ENCODE assay signal across 31 cellular contexts in the genomic region with DNA sequence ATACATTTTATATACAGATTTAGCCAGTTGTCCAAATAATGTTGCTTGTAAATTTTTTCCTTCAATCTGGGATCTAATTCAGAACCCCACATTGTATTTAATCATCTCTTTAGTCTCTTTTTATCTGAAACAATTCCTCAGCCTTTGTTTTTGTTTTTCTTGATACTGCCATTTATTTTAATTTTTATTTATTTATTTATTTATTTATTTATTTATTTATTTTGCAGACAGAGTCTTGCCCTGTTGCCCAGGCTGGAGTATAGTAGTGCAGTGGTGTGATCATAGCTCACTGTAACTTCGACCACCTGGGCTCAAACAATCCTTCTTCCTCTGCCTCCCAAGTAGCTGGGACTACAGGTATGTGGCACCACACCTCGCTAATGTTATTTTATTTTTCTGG.
DNase-seq lines count a peak whose midpoint lies in the region; ATAC-seq, FAIRE-seq and TF ChIP-seq lines count a peak whose summit lies in the region.
"Had no signal": no experiment of that assay in that cellular context is flagged by ENCODE, and none has a peak within 500 bp of the region (broad histone marks: within the 10 kb centered on the region; RNA-seq: fewer than 3 reads in every experiment).

No MANE protein-coding gene starts in this region.

- H3K27me3 ChIP-seq in left lung, result no peaks in the 10 kb centered on the region
- H3K27me3 ChIP-seq: BE2C; BLaER1; BLaER1 treated with 17β-estradiol and CSF1 and Interleukin-3, amounts not matched to agents 10 nM and 100 nM had no signal

- no peaks in the 10 kb centered on the region for H3K9me3 ChIP-seq in HEK293 (ENCODE audit: control insufficient read depth, insufficient read depth, low read depth, low read length)
- no peaks in the 10 kb centered on the region for H3K9me3 ChIP-seq in left lung
- H3K9me3 ChIP-seq: A549, BE2C, BLaER1, Caco-2 had no signal

- TF ChIP-seq CTCF in HEK293 (tag by site-specific recombination; IDR thresholded peaks at IDR 0.05), result no peak
- TF ChIP-seq CTCF in foreskin fibroblast (IDR thresholded peaks at IDR 0.05; ENCODE audit: low read depth, low read length), result no peak
- no peak for TF ChIP-seq CTCF in left lung (IDR thresholded peaks at IDR 0.05)

- CTCF ChIA-PET in HEK293 (lab: Yijun Ruan, JAX), result interaction anchor here (0.9 kb wide), 1 partner anchor 167 kb away, joined by 3 read pairs; no protein-coding TSS in a partner anchor

- intact Hi-C loops in left lung (cut with DNase I), result no loop called here

- DNase-seq in foreskin fibroblast, result no peak
- no peak for DNase-seq in left lung
- DNase-seq: 8988T; ACHN; AML-193; BE2C; C1 segment of cervical spinal cord; Caco-2; Calu3; CD4-positive, alpha-beta memory T cell; CD4-positive, alpha-beta T cell; CD4-positive, CD25-positive, alpha-beta regulatory T cell; CD8-positive, alpha-beta memory T cell; CD8-positive, alpha-beta T cell; COR-L47; DMS 273 treated with DMSO at 0.1 percent for 48 hours; DMS153; DMS53; DMS79; DMS79 treated with DMSO at 0.1 percent for 48 hours; DND-41; EL had no signal

- ATAC-seq in left lung, result no peak
- ATAC-seq: A549; CD8-positive, alpha-beta T cell had no signal

- no peak overlapping the region for H3K27ac ChIP-seq in HEK293 (ENCODE audit: extremely low read depth, low read depth, low read length)
- H3K27ac ChIP-seq in left lung, result no peak overlapping the region
- H3K27ac ChIP-seq: 22Rv1; A549; BLaER1; BLaER1 treated with 17β-estradiol and CSF1 and Interleukin-3, amounts not matched to agents 10 nM and 100 nM; C4-2B had no signal

- POLR2A ChIA-PET in HEK293 (lab: Yijun Ruan, JAX), result no interaction called here

- no peaks in the 10 kb centered on the region for H3K4me1 ChIP-seq in HEK293 (ENCODE audit: control insufficient read depth, insufficient read depth, low read length)
- H3K4me1 ChIP-seq in left lung, result no peaks in the 10 kb centered on the region
- H3K4me1 ChIP-seq: A549; BE2C; BLaER1; BLaER1 treated with 17β-estradiol and CSF1 and Interleukin-3, amounts not matched to agents 10 nM and 100 nM; Caco-2 had no signal

- no peaks in the 10 kb centered on the region for H3K36me3 ChIP-seq in HEK293 (ENCODE audit: control insufficient read depth in 2 of 2, insufficient read depth in 1 of 2, low read length in 2 of 2)
- no peaks in the 10 kb centered on the region for H3K36me3 ChIP-seq in left lung
- H3K36me3 ChIP-seq: BE2C; BLaER1; BLaER1 treated with 17β-estradiol and CSF1 and Interleukin-3, amounts not matched to agents 10 nM and 100 nM had no signal

- peak; percentile 15 for FAIRE-seq in endometrium (lab: Jason Lieb, UNC)
- FAIRE-seq: A204.1, A549, D721Med had no signal

- no peak overlapping the region for H3K4me3 ChIP-seq in HEK293 (ENCODE audit: low read depth, low read length)
- no peak overlapping the region for H3K4me3 ChIP-seq in foreskin fibroblast (ENCODE audit: low read depth in 1 of 2, low read length in 2 of 2)
- no peak overlapping the region for H3K4me3 ChIP-seq in left lung
- H3K4me3 ChIP-seq: A549; BLaER1; BLaER1 treated with 17β-estradiol and CSF1 and Interleukin-3, amounts not matched to agents 10 nM and 100 nM had no signal

TF ChIP-seq in HEK293, 187 proteins besides CTCF, POLR2A, EP300 and RAD21:
- TF ChIP-seq ZNF433 (tag by site-specific recombination; IDR thresholded peaks at IDR 0.05; ENCODE audit: low read depth), result 0 out of 2 replicates have a peak, but pooled peaks have one; percentile 15
- TF ChIP-seq, protein P1, sequence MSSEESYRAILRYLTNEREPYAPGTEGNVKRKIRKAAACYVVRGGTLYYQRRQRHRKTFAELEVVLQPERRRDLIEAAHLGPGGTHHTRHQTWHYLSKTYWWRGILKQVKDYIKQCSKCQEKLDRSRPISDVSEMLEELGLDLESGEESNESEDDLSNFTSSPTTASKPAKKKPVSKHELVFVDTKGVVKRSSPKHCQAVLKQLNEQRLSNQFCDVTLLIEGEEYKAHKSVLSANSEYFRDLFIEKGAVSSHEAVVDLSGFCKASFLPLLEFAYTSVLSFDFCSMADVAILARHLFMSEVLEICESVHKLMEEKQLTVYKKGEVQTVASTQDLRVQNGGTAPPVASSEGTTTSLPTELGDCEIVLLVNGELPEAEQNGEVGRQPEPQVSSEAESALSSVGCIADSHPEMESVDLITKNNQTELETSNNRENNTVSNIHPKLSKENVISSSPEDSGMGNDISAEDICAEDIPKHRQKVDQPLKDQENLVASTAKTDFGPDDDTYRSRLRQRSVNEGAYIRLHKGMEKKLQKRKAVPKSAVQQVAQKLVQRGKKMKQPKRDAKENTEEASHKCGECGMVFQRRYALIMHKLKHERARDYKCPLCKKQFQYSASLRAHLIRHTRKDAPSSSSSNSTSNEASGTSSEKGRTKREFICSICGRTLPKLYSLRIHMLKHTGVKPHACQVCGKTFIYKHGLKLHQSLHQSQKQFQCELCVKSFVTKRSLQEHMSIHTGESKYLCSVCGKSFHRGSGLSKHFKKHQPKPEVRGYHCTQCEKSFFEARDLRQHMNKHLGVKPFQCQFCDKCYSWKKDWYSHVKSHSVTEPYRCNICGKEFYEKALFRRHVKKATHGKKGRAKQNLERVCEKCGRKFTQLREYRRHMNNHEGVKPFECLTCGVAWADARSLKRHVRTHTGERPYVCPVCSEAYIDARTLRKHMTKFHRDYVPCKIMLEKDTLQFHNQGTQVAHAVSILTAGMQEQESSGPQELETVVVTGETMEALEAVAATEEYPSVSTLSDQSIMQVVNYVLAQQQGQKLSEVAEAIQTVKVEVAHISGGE (tag by site-specific recombination; conservative IDR thresholded peaks at IDR 0.05; ENCODE audit: low read depth), result peak; percentile 45
- TF ChIP-seq ZNF560 (tag by site-specific recombination; IDR thresholded peaks at IDR 0.05; ENCODE audit: borderline replicate concordance), result no peak
- TF ChIP-seq ZNF785 (tag by site-specific recombination; IDR thresholded peaks at IDR 0.05), result no peak
- no peak for TF ChIP-seq ZFP69B (tag by site-specific recombination; IDR thresholded peaks at IDR 0.05)
- TF ChIP-seq ZNF654 (tag by site-specific recombination; IDR thresholded peaks at IDR 0.05; ENCODE audit: low read depth), result 0 out of 2 replicates have a peak, but pooled peaks have one; percentile 12
- TF ChIP-seq ZNF394 (tag by site-specific recombination; IDR thresholded peaks at IDR 0.05; ENCODE audit: borderline replicate concordance), result peak; percentile 59; the same call in 1 of the 2 replicates
- TF ChIP-seq ZNF555 (tag by site-specific recombination; conservative IDR thresholded peaks at IDR 0.05), result peak; percentile 37
- TF ChIP-seq ZNF623 (tag by site-specific recombination; IDR thresholded peaks at IDR 0.05), result peak; percentile 38; the same call in 1 of the 2 replicates
- TF ChIP-seq ZBTB8A (tag by site-specific recombination; IDR thresholded peaks at IDR 0.05), result peak; percentile 24; the same call in 1 of the 2 replicates
- TF ChIP-seq ZNF518A (tag by site-specific recombination; conservative IDR thresholded peaks at IDR 0.05; ENCODE audit: low read depth), result peak; percentile 65; the same call in 1 of the 2 replicates
- TF ChIP-seq ZNF426 (tag by site-specific recombination; IDR thresholded peaks at IDR 0.05), result peak; percentile 54
- TF ChIP-seq ZXDB (tag by site-specific recombination; IDR thresholded peaks at IDR 0.05), result 0 out of 2 replicates have a peak, but pooled peaks have one; percentile 24
- no peak for TF ChIP-seq FEZF1 (tag by site-specific recombination; IDR thresholded peaks at IDR 0.05)
- TF ChIP-seq ZNF184 (tag by site-specific recombination; IDR thresholded peaks at IDR 0.05), result no peak
